Comparison of ENCODE assay signal across 36 cellular contexts in genomic region chr17:50517504-50518264, GRCh38. TPM values are rescaled to one million over a fixed set of nuclear protein-coding genes. Genes with fewer than 3 reads are reported as not detected.
DNase-seq lines count a peak whose midpoint lies in the region; ATAC-seq, FAIRE-seq and TF ChIP-seq lines count a peak whose summit lies in the region.
"Had no signal": no experiment of that assay in that cellular context is flagged by ENCODE, and none has a peak within 500 bp of the region (broad histone marks: within the 10 kb centered on the region; RNA-seq: fewer than 3 reads in every experiment).

No MANE protein-coding gene starts in this region.

- POLR2A ChIA-PET in K562 (lab: Yijun Ruan, JAX): interaction anchor here (1.0 kb wide), 1 partner anchor 14 kb away, joined by 3 read pairs; no protein-coding TSS in a partner anchor

- CTCF ChIA-PET in K562 (lab: Yijun Ruan, JAX; ENCODE audit: low intra/inter-chr PET ratio): no interaction called here

- DNase-seq in left ventricle myocardium inferior: no peak
- DNase-seq in cardiac septum (ENCODE audit: low spot score): no peak
- DNase-seq in K562 (ENCODE audit: extremely low read depth in 1 of 4, low spot score in 3 of 4): peak in 2 of 4 experiments; percentile 58 to 62
- DNase-seq in mucosa of descending colon: no peak
- no peak for DNase-seq in iPS-NIHi7 (ENCODE audit: extremely low spot score)
- no peak for DNase-seq in COLO668 (lab: John Stamatoyannopoulos, UW; ENCODE audit: unreplicated experiment)
- DNase-seq in NCI-H446 treated with DMSO at 0.1 percent for 48 hours (lab: John Stamatoyannopoulos, UW): no peak
- DNase-seq: ACHN; activated CD4-positive, alpha-beta T cell treated with anti-CD3 and anti-CD28 coated beads, Interleukin-2, amount 10 ng/mL, durations not matched to agents 24 days and 14 days; activated gamma-delta T cell; activated naive CD8-positive, alpha-beta T cell treated with anti-CD3 and anti-CD28 coated beads for 36 hours; activated T-cell treated with anti-CD3 and anti-CD28 coated beads, Interleukin-2, amount 50 U/mL, for 24 hours; anterior cingulate cortex; BE2C; cortex of kidney; DMS153; effector memory CD4-positive, alpha-beta T cell; midbrain; NCI-H1048; NCI-H1694 treated with DMSO at 0.1 percent for 48 hours; SJCRH30; stimulated activated naive CD8-positive, alpha-beta T cell treated with anti-CD3 and anti-CD28 coated beads, Interleukin-15, Interleukin-2, amounts not matched to agents 100 U/mL and 50 U/mL, for 24 hours; SW 1271; WERI-Rb-1 had no signal

- in situ Hi-C loops in K562 (cut with MboI): no loop called here

- FAIRE-seq in K562 (lab: Jason Lieb, UNC): no peak
- FAIRE-seq: bronchial epithelial cell, GM12878 had no signal

- ATAC-seq in K562 (peak; percentile 35; the same call in 1 of the 3 replicates), mucosa of descending colon (peak; percentile 57), GM18867 (IDR thresholded peaks at IDR 0.05; ENCODE audit: unreplicated experiment) (no peak)
- ATAC-seq: CD8-positive, alpha-beta T cell; GM12878; natural killer cell treated with Interleukin-12 subunit alpha and Interleukin-12 subunit beta and Interleukin-15 and Interleukin-18, amount 100 ng/mL, for 72 hours; stimulated activated naive CD8-positive, alpha-beta T cell treated with anti-CD3 and anti-CD28 coated beads, Interleukin-15, Interleukin-2, amounts not matched to agents 100 U/mL and 50 U/mL, for 24 hours had no signal

- H2AFZ ChIP-seq in K562 (ENCODE audit: low read depth, low read length): peak overlapping the region; percentile 43; the same call in 1 of the 2 replicates

- H3K36me3 ChIP-seq in left ventricle myocardium inferior (no peaks in the 10 kb centered on the region), K562 (ENCODE audit: control insufficient read depth, insufficient read depth, low read length) (no peaks in the 10 kb centered on the region), mucosa of descending colon (ENCODE audit: low read depth) (no peaks in the 10 kb centered on the region)
- H3K36me3 ChIP-seq: BE2C, HAP-1, right atrium auricular region, SJCRH30, WERI-Rb-1 had no signal

- H3K4me2 ChIP-seq in K562 (ENCODE audit: insufficient read depth, low read length): no peak overlapping the region
- H3K4me2 ChIP-seq: smooth muscle cell had no signal

- H3K4me1 ChIP-seq in left ventricle myocardium inferior (peaks cover 31% of the 10 kb centered on the region), K562 (replicated peaks in 1 of 2; ENCODE audit: control insufficient read depth in 2 of 2, insufficient read depth in 2 of 2, low read length in 2 of 2) (no peaks in the 10 kb centered on the region), mucosa of descending colon (ENCODE audit: low read depth) (peaks cover 3% of the 10 kb centered on the region)
- H3K4me1 ChIP-seq: BE2C had no signal

- H3K79me2 ChIP-seq in K562 (ENCODE audit: control insufficient read depth, insufficient read depth, low read length): no peaks in the 10 kb centered on the region

- H3K9me3 ChIP-seq in left ventricle myocardium inferior (replicated peaks) (no peaks in the 10 kb centered on the region), K562 (replicated peaks; ENCODE audit: control insufficient read depth, insufficient read depth, low read depth, low read length) (no peaks in the 10 kb centered on the region), mucosa of descending colon (no peaks in the 10 kb centered on the region)
- H3K9me3 ChIP-seq: BE2C, HAP-1, right atrium auricular region, SJCRH30 had no signal

- TF ChIP-seq POLR2A in K562 (conservative IDR thresholded peaks at IDR 0.05): no peak

- intact Hi-C loops in left ventricle myocardium inferior (cut with micrococcal nuclease): no loop called here
- intact Hi-C loops in cardiac septum (cut with DNase I): no loop called here
- intact Hi-C loops in K562 (cut with micrococcal nuclease): no loop called here
- intact Hi-C loops in mucosa of descending colon (cut with DNase I, micrococcal nuclease): no loop called here

- H3K27ac ChIP-seq in left ventricle myocardium inferior (replicated peaks) (peak overlapping the region; percentile 62), K562 (ENCODE audit: extremely low read depth, low read depth, low read length) (no peak overlapping the region)
- H3K27ac ChIP-seq: right atrium auricular region, SJCRH30 had no signal

- no peaks in the 10 kb centered on the region for H4K20me1 ChIP-seq in K562 (replicated peaks; ENCODE audit: control insufficient read depth, insufficient read depth, low read length)

- H3K4me3 ChIP-seq in left ventricle myocardium inferior: no peak overlapping the region
- no peak overlapping the region for H3K4me3 ChIP-seq in K562
- H3K4me3 ChIP-seq in mucosa of descending colon: no peak overlapping the region
- H3K4me3 ChIP-seq: GM12878, HAP-1, right atrium auricular region, SJCRH30, smooth muscle cell had no signal

- no peak for TF ChIP-seq CTCF in left ventricle myocardium inferior (IDR thresholded peaks at IDR 0.05; ENCODE audit: borderline replicate concordance)
- no peak for TF ChIP-seq CTCF in K562 (IDR thresholded peaks at IDR 0.05 in 2 of 3, conservative IDR thresholded peaks at IDR 0.05 in 1 of 3; ENCODE audit: insufficient read depth in 2 of 3, low read depth in 1 of 3, low read length in 3 of 3)
- TF ChIP-seq CTCF in mucosa of descending colon (IDR thresholded peaks at IDR 0.05): no peak

- H3K9ac ChIP-seq in K562 (ENCODE audit: insufficient read depth in 1 of 2, low read depth in 2 of 2, low read length in 2 of 2): no peak overlapping the region

- 19% methylated on average over 8 of the region's 8 CpGs for WGBS in K562 (ENCODE audit: insufficient coverage, low coverage, missing lambda C conversion rate)

- TF ChIP-seq EP300 in K562 (IDR thresholded peaks at IDR 0.05; ENCODE audit: low read length): no peak

- no peaks in the 10 kb centered on the region for H3K9me1 ChIP-seq in K562 (ENCODE audit: control insufficient read depth, insufficient read depth, low read length)

- no peaks in the 10 kb centered on the region for H3K27me3 ChIP-seq in left ventricle myocardium inferior (ENCODE audit: low read depth)
- peaks cover 7 to 27% of the 10 kb centered on the region in 2 experiments; a peak in 3 of 5 replicates for H3K27me3 ChIP-seq in K562 (ENCODE audit: control insufficient read depth in 2 of 2, insufficient read depth in 2 of 2, low read length in 2 of 2)
- H3K27me3 ChIP-seq: BE2C, right atrium auricular region, SJCRH30 had no signal

- BruUV-seq in K562 (replicated peaks; lab: Mats Ljungman, UMichigan): no TSS peak

- no peak for TF ChIP-seq RAD21 in K562 (CRISPR knock-in tag; conservative IDR thresholded peaks at IDR 0.05 in 1 of 2, IDR thresholded peaks at IDR 0.05 in 1 of 2)

RNA-seq across cellular contexts. Expression of gene MYCBPAP, which starts 9.4 kb away (rescaled TPM):
- total RNA-seq in left ventricle myocardium inferior (0.82 TPM), cardiac septum (0.13 TPM), K562 (2014; rRNA removed) (not detected in 2 replicates), K562 (2014; rRNA removed; fragmentation: Illumina TruSeq; extraction: Trizol) (not detected in 2 replicates), K562 (2015; rRNA removed; fragmentation: Illumina TruSeq; extraction: Trizol) (not detected in 2 replicates), K562 (2021) (not detected in 2 replicates), mucosa of descending colon (1 to 10 TPM; 1.6 to 3.4 (median 2.4) TPM)
- not detected in 2 replicates for total RNA-seq in K562 (2011; cell fraction: chromatin; rRNA removed; ENCODE audit: low replicate concordance)
- 0.50 TPM in 1 of 2 replicates, not detected in the other for total RNA-seq in K562 (2011; cell fraction: nucleolus; rRNA removed)
- 0.31 and 1.5 TPM in 2 replicates for total RNA-seq in K562 (2011; cell fraction: nucleoplasm; rRNA removed)
- polyA plus RNA-seq in K562 (2011; rRNA removed) (not detected in 2 replicates), K562 (2014; fragmentation: Illumina TruSeq; extraction: Trizol) (not detected in 2 replicates), K562 (2014; fragmentation: Nextera tagmentation; extraction: Ambion mirVana) (not detected), K562 (2014; rRNA removed) (not detected in 2 replicates)
- not detected in 2 replicates for polyA plus RNA-seq in K562 (2011; cell fraction: cytosol; rRNA removed)
- 0.07 TPM in 1 of 2 replicates, not detected in the other for polyA plus RNA-seq in K562 (2011; cell fraction: nucleus; rRNA removed)
- polyA plus RNA-seq in K562 (2012): not detected in 2 replicates
- not detected in 2 replicates for polyA minus RNA-seq in K562 (2011; rRNA and poly(A)+ RNA removed)
- polyA minus RNA-seq in K562 (2011; cell fraction: cytosol; rRNA and poly(A)+ RNA removed): not detected in 2 replicates
- polyA minus RNA-seq in K562 (2011; cell fraction: nucleus; rRNA and poly(A)+ RNA removed): not detected in 2 replicates
- total RNA-seq: SJCRH30 had no signal

RNA-seq across cellular contexts. Expression of gene EPN3, which starts 14.9 kb away (rescaled TPM):
- 19.9 TPM for total RNA-seq in left ventricle myocardium inferior
- total RNA-seq in cardiac septum: 8.5 TPM
- 0.09 TPM in 1 of 2 replicates, not detected in the other for total RNA-seq in K562 (2011; cell fraction: chromatin; rRNA removed; ENCODE audit: low replicate concordance)
- 0.33 TPM in 1 of 2 replicates, not detected in the other for total RNA-seq in K562 (2011; cell fraction: nucleolus; rRNA removed)
- not detected in 2 replicates for total RNA-seq in K562 (2011; cell fraction: nucleoplasm; rRNA removed)
- not detected in 2 replicates for total RNA-seq in K562 (2014; rRNA removed)
- not detected in 2 replicates for total RNA-seq in K562 (2014; rRNA removed; fragmentation: Illumina TruSeq; extraction: Trizol)
- total RNA-seq in K562 (2015; rRNA removed; fragmentation: Illumina TruSeq; extraction: Trizol): not detected in 2 replicates
- 0.16 TPM in 2 replicates for total RNA-seq in K562 (2021)
- polyA plus RNA-seq in K562 (2011; rRNA removed): not detected in 2 replicates
- 0.01 TPM in 1 of 2 replicates, not detected in the other for polyA plus RNA-seq in K562 (2011; cell fraction: cytosol; rRNA removed)
- polyA plus RNA-seq in K562 (2011; cell fraction: nucleus; rRNA removed): 0.04 and 0.07 TPM in 2 replicates
- not detected in 2 replicates for polyA plus RNA-seq in K562 (2012)
- not detected in 2 replicates for polyA plus RNA-seq in K562 (2014; fragmentation: Illumina TruSeq; extraction: Trizol)
- polyA plus RNA-seq in K562 (2014; fragmentation: Nextera tagmentation; extraction: Ambion mirVana): not detected
- polyA plus RNA-seq in K562 (2014; rRNA removed): not detected in 2 replicates
- 0.09 TPM in 1 of 2 replicates, not detected in the other for polyA minus RNA-seq in K562 (2011; rRNA and poly(A)+ RNA removed)
- polyA minus RNA-seq in K562 (2011; cell fraction: cytosol; rRNA and poly(A)+ RNA removed): not detected in 2 replicates
- polyA minus RNA-seq in K562 (2011; cell fraction: nucleus; rRNA and poly(A)+ RNA removed): 0.11 TPM in 1 of 2 replicates, not detected in the other
- total RNA-seq in mucosa of descending colon: 10 to 100 TPM; 16.2 to 40.0 (median 27.4) TPM
- total RNA-seq: activated CD4-positive, alpha-beta T cell treated with anti-CD3 and anti-CD28 coated beads, Interleukin-2, amount 10 ng/mL, durations not matched to agents 24 days and 14 days; activated naive CD8-positive, alpha-beta T cell treated with anti-CD3 and anti-CD28 coated beads for 36 hours; CD8-positive, alpha-beta T cell; GM12878; natural killer cell treated with Interleukin-12 subunit alpha and Interleukin-12 subunit beta and Interleukin-15 and Interleukin-18, amount 100 ng/mL, for 72 hours; SJCRH30; temporal lobe had no signal
- polyA plus RNA-seq: IgD-negative memory B cell had no signal

RNA-seq across cellular contexts. Expression of gene SPATA20, which starts 29.3 kb away (rescaled TPM):
- total RNA-seq in left ventricle myocardium inferior: 66.3 TPM
- total RNA-seq in cardiac septum: 51.9 TPM
- 6.5 and 16.4 TPM in 2 replicates for total RNA-seq in K562 (2011; cell fraction: chromatin; rRNA removed; ENCODE audit: low replicate concordance)
- 10.9 and 11.0 TPM in 2 replicates for total RNA-seq in K562 (2011; cell fraction: nucleolus; rRNA removed)
- 5.4 and 7.9 TPM in 2 replicates for total RNA-seq in K562 (2011; cell fraction: nucleoplasm; rRNA removed)
- 1.0 and 2.6 TPM in 2 replicates for total RNA-seq in K562 (2014; rRNA removed)
- total RNA-seq in K562 (2014; rRNA removed; fragmentation: Illumina TruSeq; extraction: Trizol): 0.67 and 0.80 TPM in 2 replicates
- total RNA-seq in K562 (2015; rRNA removed; fragmentation: Illumina TruSeq; extraction: Trizol): 1.8 and 2.1 TPM in 2 replicates
- total RNA-seq in K562 (2021): 2.5 and 3.2 TPM in 2 replicates
- 1.5 and 5.8 TPM in 2 replicates for polyA plus RNA-seq in K562 (2011; rRNA removed)
- 1.6 and 2.9 TPM in 2 replicates for polyA plus RNA-seq in K562 (2011; cell fraction: cytosol; rRNA removed)
- 33.3 and 59.9 TPM in 2 replicates for polyA plus RNA-seq in K562 (2011; cell fraction: nucleus; rRNA removed)
- 2.7 and 9.9 TPM in 2 replicates for polyA plus RNA-seq in K562 (2012)
- polyA plus RNA-seq in K562 (2014; fragmentation: Illumina TruSeq; extraction: Trizol): 1.3 and 2.1 TPM in 2 replicates
- polyA plus RNA-seq in K562 (2014; fragmentation: Nextera tagmentation; extraction: Ambion mirVana): under 1 TPM; 0.08 to 0.13 TPM
- polyA plus RNA-seq in K562 (2014; rRNA removed): 3.7 and 4.0 TPM in 2 replicates
- 1.6 and 1.8 TPM in 2 replicates for polyA minus RNA-seq in K562 (2011; rRNA and poly(A)+ RNA removed)
- polyA minus RNA-seq in K562 (2011; cell fraction: cytosol; rRNA and poly(A)+ RNA removed): 0.48 and 5.2 TPM in 2 replicates
- polyA minus RNA-seq in K562 (2011; cell fraction: nucleus; rRNA and poly(A)+ RNA removed): 7.9 and 20.1 TPM in 2 replicates
- total RNA-seq in mucosa of descending colon: 10 to 100 TPM; 54.3 to 95.3 (median 65.4) TPM

RNA-seq across cellular contexts. Expression of gene RSAD1, which starts 39.0 kb away (rescaled TPM):
- total RNA-seq in left ventricle myocardium inferior (51.7 TPM), cardiac septum (35.4 TPM), K562 (2014; rRNA removed) (27.3 and 39.7 TPM in 2 replicates), K562 (2014; rRNA removed; fragmentation: Illumina TruSeq; extraction: Trizol) (24.5 and 26.8 TPM in 2 replicates), K562 (2015; rRNA removed; fragmentation: Illumina TruSeq; extraction: Trizol) (25.9 and 26.2 TPM in 2 replicates), K562 (2021) (41.9 and 44.0 TPM in 2 replicates), mucosa of descending colon (10 to 100 TPM; 35.9 to 38.2 (median 37.7) TPM)
- 82.5 and 106 TPM in 2 replicates for total RNA-seq in K562 (2011; cell fraction: chromatin; rRNA removed; ENCODE audit: low replicate concordance)
- total RNA-seq in K562 (2011; cell fraction: nucleolus; rRNA removed): 91.9 and 98.4 TPM in 2 replicates
- total RNA-seq in K562 (2011; cell fraction: nucleoplasm; rRNA removed): 76.1 and 86.0 TPM in 2 replicates
- polyA plus RNA-seq in K562 (2011; rRNA removed) (37.3 and 40.0 TPM in 2 replicates), K562 (2014; fragmentation: Illumina TruSeq; extraction: Trizol) (23.1 and 24.9 TPM in 2 replicates), K562 (2014; fragmentation: Nextera tagmentation; extraction: Ambion mirVana) (1 to 10 TPM; 4.5 to 5.2 TPM), K562 (2014; rRNA removed) (42.5 and 44.8 TPM in 2 replicates)
- 24.5 and 36.5 TPM in 2 replicates for polyA plus RNA-seq in K562 (2011; cell fraction: cytosol; rRNA removed)
- polyA plus RNA-seq in K562 (2011; cell fraction: nucleus; rRNA removed): 190 and 193 TPM in 2 replicates
- 23.1 and 26.7 TPM in 2 replicates for polyA plus RNA-seq in K562 (2012)
- 22.7 and 23.6 TPM in 2 replicates for polyA minus RNA-seq in K562 (2011; rRNA and poly(A)+ RNA removed)
- 10.9 and 17.9 TPM in 2 replicates for polyA minus RNA-seq in K562 (2011; cell fraction: cytosol; rRNA and poly(A)+ RNA removed)
- polyA minus RNA-seq in K562 (2011; cell fraction: nucleus; rRNA and poly(A)+ RNA removed): 60.3 and 71.5 TPM in 2 replicates

RNA-seq across cellular contexts. Expression of gene CACNA1G, which starts 42.8 kb away (rescaled TPM):
- total RNA-seq in left ventricle myocardium inferior (0.58 TPM), cardiac septum (0.13 TPM), K562 (2014; rRNA removed) (not detected in 2 replicates), K562 (2014; rRNA removed; fragmentation: Illumina TruSeq; extraction: Trizol) (not detected in 2 replicates), K562 (2015; rRNA removed; fragmentation: Illumina TruSeq; extraction: Trizol) (not detected in 2 replicates), K562 (2021) (not detected in 2 replicates), mucosa of descending colon (under 1 TPM; 0.07 to 0.32 (median 0.12) TPM)
- 0.23 TPM in 2 replicates for total RNA-seq in K562 (2011; cell fraction: chromatin; rRNA removed; ENCODE audit: low replicate concordance)
- not detected in 2 replicates for total RNA-seq in K562 (2011; cell fraction: nucleolus; rRNA removed)
- not detected in 2 replicates for total RNA-seq in K562 (2011; cell fraction: nucleoplasm; rRNA removed)
- polyA plus RNA-seq in K562 (2011; rRNA removed) (0.01 TPM in 1 of 2 replicates, not detected in the other), K562 (2014; fragmentation: Illumina TruSeq; extraction: Trizol) (not detected in 2 replicates), K562 (2014; fragmentation: Nextera tagmentation; extraction: Ambion mirVana) (not detected), K562 (2014; rRNA removed) (not detected in 2 replicates)
- 0.07 TPM in 1 of 2 replicates, not detected in the other for polyA plus RNA-seq in K562 (2011; cell fraction: cytosol; rRNA removed)
- 0.07 TPM in 2 replicates for polyA plus RNA-seq in K562 (2011; cell fraction: nucleus; rRNA removed)
- polyA plus RNA-seq in K562 (2012): 0.06 TPM in 1 of 2 replicates, not detected in the other
- not detected in 2 replicates for polyA minus RNA-seq in K562 (2011; rRNA and poly(A)+ RNA removed)
- polyA minus RNA-seq in K562 (2011; cell fraction: cytosol; rRNA and poly(A)+ RNA removed): not detected in 2 replicates
- not detected in 2 replicates for polyA minus RNA-seq in K562 (2011; cell fraction: nucleus; rRNA and poly(A)+ RNA removed)
- total RNA-seq: bronchial epithelial cell; epithelial cell of proximal tubule; glomerular endothelial cell; natural killer cell treated with Interleukin-12 subunit alpha and Interleukin-12 subunit beta and Interleukin-15 and Interleukin-18, amount 100 ng/mL, for 72 hours had no signal
- polyA plus RNA-seq: IgD-negative memory B cell had no signal
